1 cellular context compared by ENCODE assay signal in genomic region chr9:5642170-5642569, GRCh38.
TF ChIP-seq lines count a peak whose summit lies in the region.

No MANE protein-coding gene starts in this region.

TF ChIP-seq in IMR-90, 13 proteins besides CTCF, POLR2A, EP300 and RAD21 (continued from another document):
- TF ChIP-seq, protein P1, sequence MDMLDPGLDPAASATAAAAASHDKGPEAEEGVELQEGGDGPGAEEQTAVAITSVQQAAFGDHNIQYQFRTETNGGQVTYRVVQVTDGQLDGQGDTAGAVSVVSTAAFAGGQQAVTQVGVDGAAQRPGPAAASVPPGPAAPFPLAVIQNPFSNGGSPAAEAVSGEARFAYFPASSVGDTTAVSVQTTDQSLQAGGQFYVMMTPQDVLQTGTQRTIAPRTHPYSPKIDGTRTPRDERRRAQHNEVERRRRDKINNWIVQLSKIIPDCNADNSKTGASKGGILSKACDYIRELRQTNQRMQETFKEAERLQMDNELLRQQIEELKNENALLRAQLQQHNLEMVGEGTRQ (IDR thresholded peaks at IDR 0.05; ENCODE audit: low read depth, low read length), result no peak
